Comparison of ENCODE assay signal across 13 cellular contexts in genomic region chr2:98504386-98505109, GRCh38. TPM values are rescaled to one million over a fixed set of nuclear protein-coding genes. Genes with fewer than 3 reads are reported as not detected.
DNase-seq lines count a peak whose midpoint lies in the region; ATAC-seq, FAIRE-seq and TF ChIP-seq lines count a peak whose summit lies in the region.
"Had no signal": no experiment of that assay in that cellular context is flagged by ENCODE, and none has a peak within 500 bp of the region (broad histone marks: within the 10 kb centered on the region; RNA-seq: fewer than 3 reads in every experiment).

No MANE protein-coding gene starts in this region.

- no peaks in the 10 kb centered on the region for H3K79me2 ChIP-seq in fibroblast of lung (ENCODE audit: control insufficient read depth, insufficient read depth, low read length)

- H3K9me3 Mint-ChIP-seq in CD14-positive monocyte = no peaks in the 10 kb centered on the region
- H3K9me3 Mint-ChIP-seq in progenitor cell of endocrine pancreas (ENCODE audit: low read depth) = no peaks in the 10 kb centered on the region

- H3K27me3 Mint-ChIP-seq in CD14-positive monocyte (ENCODE audit: low read depth in 3 of 3) (peaks cover 0 to 3% (median 2%) of the 10 kb centered on the region in 3 donors), progenitor cell of endocrine pancreas (no peaks in the 10 kb centered on the region)

- H3K4me1 ChIP-seq in fibroblast of lung (ENCODE audit: control insufficient read depth, extremely low read depth, insufficient read depth, low read length) (no peaks in the 10 kb centered on the region), pancreas (peaks cover 0 to 21% (median 11%) of the 10 kb centered on the region in 3 donors)
- H3K4me1 ChIP-seq: Caco-2 had no signal

- H3K4me1 Mint-ChIP-seq in CD14-positive monocyte (peaks cover 75% of the 10 kb centered on the region), progenitor cell of endocrine pancreas (ENCODE audit: low read depth) (peaks cover 15% of the 10 kb centered on the region)

- TF ChIP-seq CTCF in CD14-positive monocyte (IDR thresholded peaks at IDR 0.05) (no peak), fibroblast of lung (conservative IDR thresholded peaks at IDR 0.05 in 1 of 2, IDR thresholded peaks at IDR 0.05 in 1 of 2; ENCODE audit: low read depth in 1 of 2, low read length in 2 of 2) (no peak), pancreas (IDR thresholded peaks at IDR 0.05) (no peak), progenitor cell of endocrine pancreas (IDR thresholded peaks at IDR 0.05; ENCODE audit: unreplicated experiment) (no peak)

- H3K36me3 ChIP-seq in SK-N-MC (ENCODE audit: insufficient read depth, low read length) = no peaks in the 10 kb centered on the region
- no peaks in the 10 kb centered on the region for H3K36me3 ChIP-seq in fibroblast of lung (ENCODE audit: control insufficient read depth, insufficient read depth, low read length)
- no peaks in the 10 kb centered on the region for H3K36me3 ChIP-seq in pancreas

- peak overlapping the region; percentile 60; the same call in 1 of the 2 replicates for H3K4me3 ChIP-seq in SK-N-MC
- no peak overlapping the region for H3K4me3 ChIP-seq in fibroblast of lung (replicated peaks in 1 of 4; ENCODE audit: control extremely low read depth in 1 of 4, insufficient read depth in 1 of 4, low read depth in 3 of 4, low read length in 4 of 4)
- no peak overlapping the region for H3K4me3 ChIP-seq in pancreas

- H3K27me3 ChIP-seq in fibroblast of lung (ENCODE audit: control insufficient read depth, insufficient read depth, low read length) = no peaks in the 10 kb centered on the region
- no peaks in the 10 kb centered on the region for H3K27me3 ChIP-seq in pancreas

- H3K27ac Mint-ChIP-seq in CD14-positive monocyte (peak overlapping the region; percentile 99 to 100 (median 100)), progenitor cell of endocrine pancreas (no peak overlapping the region)

- H3K36me3 Mint-ChIP-seq in CD14-positive monocyte (peaks cover 37 to 56% of the 10 kb centered on the region in 2 donors), progenitor cell of endocrine pancreas (ENCODE audit: insufficient read depth) (peaks cover 2% of the 10 kb centered on the region)

- H2AFZ ChIP-seq in fibroblast of lung (ENCODE audit: low read length) = no peak overlapping the region

- H3K9me3 ChIP-seq in SK-N-MC (ENCODE audit: low read depth, low read length) (no peaks in the 10 kb centered on the region), fibroblast of lung (ENCODE audit: control insufficient read depth, insufficient read depth, low read depth, low read length) (no peaks in the 10 kb centered on the region), pancreas (no peaks in the 10 kb centered on the region)
- H3K9me3 ChIP-seq: Caco-2 had no signal

- intact Hi-C loops in CD14-positive monocyte (cut with micrococcal nuclease) (loop anchor here (2.0 to 5.0 kb wide), 3 partner anchors 40 to 50 kb away; no protein-coding TSS in a partner anchor), pancreas (cut with DNase I) (no loop called here)

- H4K20me1 ChIP-seq in fibroblast of lung (ENCODE audit: control insufficient read depth, extremely low read depth, insufficient read depth, low read length) = no peaks in the 10 kb centered on the region

- FAIRE-seq in pancreas (lab: Jason Lieb, UNC) = no peak
- FAIRE-seq: bronchial epithelial cell had no signal

- H3K4me3 Mint-ChIP-seq in CD14-positive monocyte (no peak overlapping the region), progenitor cell of endocrine pancreas (ENCODE audit: low read depth) (no peak overlapping the region)

- H3K9ac ChIP-seq in SK-N-MC (ENCODE audit: insufficient read length) (no peak overlapping the region), fibroblast of lung (ENCODE audit: insufficient read depth, low read length) (no peak overlapping the region)

- ATAC-seq in pancreas (peak in 3 of 4 donors; percentile 10 to 23 (median 20)), HG03159 (IDR thresholded peaks at IDR 0.05; ENCODE audit: unreplicated experiment) (no peak)

- no peak overlapping the region for H3K4me2 ChIP-seq in fibroblast of lung (ENCODE audit: extremely low read depth, insufficient read depth, low read length)

- H3K27ac ChIP-seq in SK-N-MC (peak overlapping the region; percentile 78; the same call in 1 of the 2 replicates), fibroblast of lung (ENCODE audit: insufficient read depth, low read length) (no peak overlapping the region), pancreas (peak overlapping the region in 2 of 4 donors; percentile 69 to 72)

- WGBS in pancreas, 2 donors = 38 to 40% methylated on average over 8 of the region's 8 CpGs

- DNase-seq in CD14-positive monocyte (ENCODE audit: low spot score) = no peak
- no peak for DNase-seq in SK-N-MC (ENCODE audit: low read depth, low spot score)
- peak; percentile 15 to 27 for DNase-seq in fibroblast of lung (ENCODE audit: low read depth in 2 of 2)
- DNase-seq in pancreas = no peak
- no peak for DNase-seq in NCI-H69 (lab: John Stamatoyannopoulos, UW)
- no peak for DNase-seq in NCI-H446 treated with DMSO at 0.1 percent for 48 hours (lab: John Stamatoyannopoulos, UW)
- no peak for DNase-seq in progenitor cell of endocrine pancreas (ENCODE audit: low spot score, unreplicated experiment)
- DNase-seq: activated CD4-positive, alpha-beta T cell treated with anti-CD3 and anti-CD28 coated beads for 1 hour; Caco-2; NCI-H1417 treated with DMSO at 0.1 percent for 48 hours; nucleus accumbens had no signal

RNA-seq across cellular contexts. Expression of gene INPP4A, which starts 59.9 kb away (rescaled TPM):
- 10 to 100 TPM; 13.7 to 20.7 TPM for polyA plus RNA-seq in CD14-positive monocyte
- total RNA-seq in fibroblast of lung = 19.0 and 26.1 TPM in 2 replicates
- 8.8 and 10.2 TPM in 2 replicates for polyA plus RNA-seq in fibroblast of lung
- polyA plus RNA-seq in fibroblast of lung (2012) = 8.1 and 8.2 TPM in 2 replicates
- polyA minus RNA-seq in fibroblast of lung (ENCODE audit: low replicate concordance) = 37.6 and 49.5 TPM in 2 replicates
- total RNA-seq in pancreas = 10 to 100 TPM in 1 of 6 donors, 1 to 10 TPM in 5; 6.1 to 13.4 (median 7.7) TPM
- polyA plus RNA-seq in pancreas = 1 to 10 TPM; 4.0 to 4.9 TPM
- 30.5 and 33.0 TPM in 2 replicates for total RNA-seq in progenitor cell of endocrine pancreas

Comparison
In these comparisons a context has a peak if more than half of its experiments do, and no peak if none do; other contexts are left out.
1. DNase-seq: peak in fibroblast of lung (2 of 2); none in CD14-positive monocyte (single experiment), SK-N-MC (single experiment), pancreas (0 of 6), NCI-H69 (single experiment), NCI-H446 treated with DMSO at 0.1 percent for 48 hours (single experiment) and progenitor cell of endocrine pancreas (single experiment).
2. intact Hi-C loops: an anchor here in CD14-positive monocyte (2.0 to 5.0 kb wide); none called in pancreas.